ENCODE assay signal across 1 cellular context in the genomic region with DNA sequence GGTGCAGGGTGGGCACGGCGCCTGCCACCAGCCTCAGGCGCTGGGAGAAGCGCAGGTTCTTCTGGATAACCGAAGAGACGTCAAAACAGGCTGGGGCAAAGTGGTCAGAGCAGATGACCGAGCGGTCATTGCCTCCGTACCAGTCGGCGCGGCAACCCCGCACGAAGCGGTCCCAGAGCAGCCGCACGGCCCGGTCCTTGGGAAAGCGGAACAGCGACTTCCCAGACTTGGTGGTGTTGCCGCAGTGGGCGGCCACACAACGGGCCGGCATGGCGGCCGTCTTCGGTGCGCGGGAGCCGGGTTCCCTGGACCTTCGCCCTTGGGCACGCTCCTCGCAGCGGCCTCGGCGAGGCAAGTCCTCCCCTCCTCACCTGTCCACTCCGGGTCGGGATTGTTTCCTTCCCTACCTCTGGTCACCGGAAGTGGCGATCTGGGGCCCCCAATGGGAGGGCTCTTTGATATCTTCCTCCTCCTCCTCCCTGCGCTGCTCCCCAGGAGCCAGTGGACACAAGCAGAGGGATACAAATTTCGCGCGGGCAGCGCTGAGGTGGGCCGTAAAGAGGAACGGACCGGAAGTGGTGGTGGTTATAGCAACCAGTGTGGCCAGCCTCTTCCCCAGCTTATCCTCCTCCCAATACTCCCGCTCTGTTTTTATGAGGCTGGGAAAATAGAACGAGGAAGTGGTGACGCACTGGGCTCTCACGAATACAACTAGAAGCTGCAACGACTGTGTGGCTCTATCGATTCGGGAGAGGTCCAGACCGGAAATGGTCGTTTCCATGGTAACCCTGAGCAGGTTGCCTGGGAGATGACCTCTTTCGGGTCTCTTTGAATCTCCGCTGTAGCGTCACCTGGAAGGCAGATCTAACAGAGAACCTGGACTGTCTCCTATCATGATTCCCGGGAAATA.
TF ChIP-seq lines count a peak whose summit lies in the region.

LRRC49 (plus strand) TSS at position 825 of the 910 bp plus-strand sequence; CDS start at position 894, 69 bp downstream.
THAP10 (minus strand) TSS at position 432 of the 910 bp plus-strand sequence; CDS start at position 271, 161 bp downstream.

TF ChIP-seq in HepG2, 621 proteins besides CTCF, POLR2A, EP300 and RAD21 (continued from another document and continues in another):
- TF ChIP-seq ZNF770 (CRISPR knock-in tag; IDR thresholded peaks at IDR 0.05) (peak; percentile 43; the same call in 1 of the 2 replicates), GABPA (IDR thresholded peaks at IDR 0.05; ENCODE audit: low read depth, low read length) (peak; percentile 93), GABPA (CRISPR knock-in tag; IDR thresholded peaks at IDR 0.05; ENCODE audit: low read depth) (peak; percentile 97), ZZZ3 (CRISPR knock-in tag; IDR thresholded peaks at IDR 0.05; ENCODE audit: borderline replicate concordance) (no peak), NFE2L1 (CRISPR knock-in tag; IDR thresholded peaks at IDR 0.05; ENCODE audit: borderline replicate concordance) (no peak), ZKSCAN5 (CRISPR knock-in tag; IDR thresholded peaks at IDR 0.05) (0 out of 2 replicates have a peak, but pooled peaks have one; percentile 37), ZNF772 (CRISPR knock-in tag; IDR thresholded peaks at IDR 0.05) (peak; percentile 51; the same call in 1 of the 2 replicates), KDM1A (CRISPR knock-in tag; IDR thresholded peaks at IDR 0.05) (0 out of 2 replicates have a peak, but pooled peaks have one; percentile 18), MED8 (CRISPR knock-in tag; IDR thresholded peaks at IDR 0.05; ENCODE audit: insufficient replicate concordance) (no peak), ATF3 (CRISPR knock-in tag; IDR thresholded peaks at IDR 0.05) (peak; percentile 33; the same call in 1 of the 2 replicates), ESRRA (CRISPR knock-in tag; IDR thresholded peaks at IDR 0.05; ENCODE audit: low read depth) (0 out of 2 replicates have a peak, but pooled peaks have one; percentile 41), ZNF430 (CRISPR knock-in tag; IDR thresholded peaks at IDR 0.05) (no peak), KLF12 (CRISPR knock-in tag; IDR thresholded peaks at IDR 0.05; ENCODE audit: borderline replicate concordance) (peak; percentile 31; the same call in 1 of the 2 replicates), UBTF (CRISPR knock-in tag; IDR thresholded peaks at IDR 0.05) (peak; percentile 96), ZFY (CRISPR knock-in tag; IDR thresholded peaks at IDR 0.05) (peak; percentile 76), NONO (IDR thresholded peaks at IDR 0.05) (no peak), NONO (CRISPR knock-in tag; conservative IDR thresholded peaks at IDR 0.05) (peak; percentile 73; the same call in 1 of the 2 replicates), IRF2 (CRISPR knock-in tag; IDR thresholded peaks at IDR 0.05) (peak; percentile 67; the same call in 1 of the 2 replicates), PHF20 (CRISPR knock-in tag; IDR thresholded peaks at IDR 0.05) (peak; percentile 83), HDAC2 (CRISPR knock-in tag; IDR thresholded peaks at IDR 0.05) (peak; percentile 86; the same call in 1 of the 2 replicates), SRF (IDR thresholded peaks at IDR 0.05; ENCODE audit: low read depth, low read length) (peak; percentile 50; the same call in 1 of the 2 replicates), ZNF24 (IDR thresholded peaks at IDR 0.05) (no peak), THAP9 (CRISPR knock-in tag; IDR thresholded peaks at IDR 0.05; ENCODE audit: borderline replicate concordance) (peak; percentile 63; the same call in 1 of the 2 replicates), KAT8 (CRISPR knock-in tag; IDR thresholded peaks at IDR 0.05) (peak; percentile 90), HDAC6 (IDR thresholded peaks at IDR 0.05; ENCODE audit: low read depth, low read length) (no peak), ZNF160 (CRISPR knock-in tag; IDR thresholded peaks at IDR 0.05) (peak; percentile 71), ZKSCAN8 (CRISPR knock-in tag; IDR thresholded peaks at IDR 0.05; ENCODE audit: borderline replicate concordance) (no peak), ZNF740 (CRISPR knock-in tag; IDR thresholded peaks at IDR 0.05) (no peak; the same call in 1 of the 2 replicates), ZNF292 (CRISPR knock-in tag; IDR thresholded peaks at IDR 0.05; ENCODE audit: borderline replicate concordance, low read depth) (peak; percentile 33; the same call in 1 of the 2 replicates), HDAC1 (CRISPR knock-in tag; IDR thresholded peaks at IDR 0.05) (peak; percentile 95), HNRNPUL1 (IDR thresholded peaks at IDR 0.05; ENCODE audit: low read depth, low read length) (no peak), CBX1 (IDR thresholded peaks at IDR 0.05; ENCODE audit: low read depth) (peak; percentile 82), SP1 (IDR thresholded peaks at IDR 0.05) (no peak), SP1 (CRISPR knock-in tag; IDR thresholded peaks at IDR 0.05) (peak; percentile 58; the same call in 1 of the 2 replicates), RFX5 (IDR thresholded peaks at IDR 0.05; ENCODE audit: low read depth, low read length) (peak; percentile 6; the same call in 1 of the 2 replicates), ZNF746 (CRISPR knock-in tag; IDR thresholded peaks at IDR 0.05) (no peak), REPIN1 (CRISPR knock-in tag; IDR thresholded peaks at IDR 0.05; ENCODE audit: borderline replicate concordance, low read depth) (peak; percentile 31; the same call in 1 of the 2 replicates), ZNF75D (CRISPR knock-in tag; IDR thresholded peaks at IDR 0.05; ENCODE audit: borderline replicate concordance) (no peak), RFX3 (CRISPR knock-in tag; IDR thresholded peaks at IDR 0.05) (peak; percentile 93), CREBL2 (CRISPR knock-in tag; IDR thresholded peaks at IDR 0.05; ENCODE audit: borderline replicate concordance) (no peak), ZFP37 (CRISPR knock-in tag; IDR thresholded peaks at IDR 0.05; ENCODE audit: borderline replicate concordance) (no peak), NRL (CRISPR knock-in tag; IDR thresholded peaks at IDR 0.05; ENCODE audit: borderline replicate concordance) (no peak)
- TF ChIP-seq, protein P1, sequence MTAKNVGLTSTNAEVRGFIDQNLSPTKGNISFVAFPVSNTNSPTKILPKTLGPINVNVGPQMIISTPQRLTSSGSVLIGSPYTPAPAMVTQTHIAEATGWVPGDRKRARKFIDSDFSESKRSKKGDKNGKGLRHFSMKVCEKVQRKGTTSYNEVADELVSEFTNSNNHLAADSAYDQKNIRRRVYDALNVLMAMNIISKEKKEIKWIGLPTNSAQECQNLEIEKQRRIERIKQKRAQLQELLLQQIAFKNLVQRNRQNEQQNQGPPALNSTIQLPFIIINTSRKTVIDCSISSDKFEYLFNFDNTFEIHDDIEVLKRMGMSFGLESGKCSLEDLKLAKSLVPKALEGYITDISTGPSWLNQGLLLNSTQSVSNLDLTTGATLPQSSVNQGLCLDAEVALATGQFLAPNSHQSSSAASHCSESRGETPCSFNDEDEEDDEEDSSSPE (CRISPR knock-in tag; IDR thresholded peaks at IDR 0.05) = peak; percentile 97
- TF ChIP-seq, protein P2, sequence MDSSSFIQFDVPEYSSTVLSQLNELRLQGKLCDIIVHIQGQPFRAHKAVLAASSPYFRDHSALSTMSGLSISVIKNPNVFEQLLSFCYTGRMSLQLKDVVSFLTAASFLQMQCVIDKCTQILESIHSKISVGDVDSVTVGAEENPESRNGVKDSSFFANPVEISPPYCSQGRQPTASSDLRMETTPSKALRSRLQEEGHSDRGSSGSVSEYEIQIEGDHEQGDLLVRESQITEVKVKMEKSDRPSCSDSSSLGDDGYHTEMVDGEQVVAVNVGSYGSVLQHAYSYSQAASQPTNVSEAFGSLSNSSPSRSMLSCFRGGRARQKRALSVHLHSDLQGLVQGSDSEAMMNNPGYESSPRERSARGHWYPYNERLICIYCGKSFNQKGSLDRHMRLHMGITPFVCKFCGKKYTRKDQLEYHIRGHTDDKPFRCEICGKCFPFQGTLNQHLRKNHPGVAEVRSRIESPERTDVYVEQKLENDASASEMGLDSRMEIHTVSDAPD (CRISPR knock-in tag; IDR thresholded peaks at IDR 0.05) = no peak
- TF ChIP-seq, protein P3, sequence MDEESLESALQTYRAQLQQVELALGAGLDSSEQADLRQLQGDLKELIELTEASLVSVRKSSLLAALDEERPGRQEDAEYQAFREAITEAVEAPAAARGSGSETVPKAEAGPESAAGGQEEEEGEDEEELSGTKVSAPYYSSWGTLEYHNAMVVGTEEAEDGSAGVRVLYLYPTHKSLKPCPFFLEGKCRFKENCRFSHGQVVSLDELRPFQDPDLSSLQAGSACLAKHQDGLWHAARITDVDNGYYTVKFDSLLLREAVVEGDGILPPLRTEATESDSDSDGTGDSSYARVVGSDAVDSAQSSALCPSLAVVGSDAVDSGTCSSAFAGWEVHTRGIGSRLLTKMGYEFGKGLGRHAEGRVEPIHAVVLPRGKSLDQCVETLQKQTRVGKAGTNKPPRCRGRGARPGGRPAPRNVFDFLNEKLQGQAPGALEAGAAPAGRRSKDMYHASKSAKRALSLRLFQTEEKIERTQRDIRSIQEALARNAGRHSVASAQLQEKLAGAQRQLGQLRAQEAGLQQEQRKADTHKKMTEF (CRISPR knock-in tag; IDR thresholded peaks at IDR 0.05) = peak; percentile 61
- TF ChIP-seq, protein P4, sequence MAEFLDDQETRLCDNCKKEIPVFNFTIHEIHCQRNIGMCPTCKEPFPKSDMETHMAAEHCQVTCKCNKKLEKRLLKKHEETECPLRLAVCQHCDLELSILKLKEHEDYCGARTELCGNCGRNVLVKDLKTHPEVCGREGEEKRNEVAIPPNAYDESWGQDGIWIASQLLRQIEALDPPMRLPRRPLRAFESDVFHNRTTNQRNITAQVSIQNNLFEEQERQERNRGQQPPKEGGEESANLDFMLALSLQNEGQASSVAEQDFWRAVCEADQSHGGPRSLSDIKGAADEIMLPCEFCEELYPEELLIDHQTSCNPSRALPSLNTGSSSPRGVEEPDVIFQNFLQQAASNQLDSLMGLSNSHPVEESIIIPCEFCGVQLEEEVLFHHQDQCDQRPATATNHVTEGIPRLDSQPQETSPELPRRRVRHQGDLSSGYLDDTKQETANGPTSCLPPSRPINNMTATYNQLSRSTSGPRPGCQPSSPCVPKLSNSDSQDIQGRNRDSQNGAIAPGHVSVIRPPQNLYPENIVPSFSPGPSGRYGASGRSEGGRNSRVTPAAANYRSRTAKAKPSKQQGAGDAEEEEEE (CRISPR knock-in tag; IDR thresholded peaks at IDR 0.05; ENCODE audit: borderline replicate concordance) = peak; percentile 64; the same call in 1 of the 2 replicates
